Comparison of ENCODE assay signal across 11 cellular contexts in genomic region chr9:137213160-137214060, GRCh38. TPM values are rescaled to one million over a fixed set of nuclear protein-coding genes. Genes with fewer than 3 reads are reported as not detected.
DNase-seq lines count a peak whose midpoint lies in the region; ATAC-seq, FAIRE-seq and TF ChIP-seq lines count a peak whose summit lies in the region.
"Had no signal": no experiment of that assay in that cellular context is flagged by ENCODE, and none has a peak within 500 bp of the region (broad histone marks: within the 10 kb centered on the region; RNA-seq: fewer than 3 reads in every experiment).

No MANE protein-coding gene starts in this region.

- H3K4me1 ChIP-seq in A549 (peaks cover 16% of the 10 kb centered on the region), transverse colon (peaks cover 0 to 19% (median 16%) of the 10 kb centered on the region in 4 donors)

- CTCF ChIA-PET in A549 (lab: Yijun Ruan, JAX) = interaction anchor here (1.0 to 9.9 kb wide), 10 partner anchors 11 to 95 kb away, joined by 3 to 71 read pairs (median 4); partner anchors contain the start of genes CYSRT1, RNF224, SSNA1 and TUBB4B

- no peaks in the 10 kb centered on the region for H3K9me3 Mint-ChIP-seq in chondrocyte (ENCODE audit: low read depth)

- no peak overlapping the region for H3K4me3 Mint-ChIP-seq in chondrocyte (ENCODE audit: unreplicated experiment)

- no peaks in the 10 kb centered on the region for H3K27me3 Mint-ChIP-seq in chondrocyte (ENCODE audit: low read depth)

- WGBS in A549 (ENCODE audit: missing lambda C conversion rate) = 91% methylated on average over 39 of the region's 49 CpGs
- 88% methylated on average over 49 of the region's 49 CpGs; no CpG with 5 or more reads in 1 of the 2 donors for WGBS in transverse colon (ENCODE audit: low coverage in 1 of 2), 2 donors

- DNase-seq in A549 (ENCODE audit: low read depth in 1 of 2, low spot score in 1 of 2) (no peak), HL-60 (ENCODE audit: low read depth in 1 of 2, low spot score in 1 of 2) (no peak), chondrocyte (ENCODE audit: low spot score) (no peak), NCI-H345 treated with DMSO at 0.1 percent for 48 hours (lab: John Stamatoyannopoulos, UW; ENCODE audit: unreplicated experiment) (no peak), transverse colon (no peak)
- no peak for DNase-seq in stimulated activated CD4-positive, alpha-beta T cell treated with anti-CD3 and anti-CD28 coated beads, Interleukin-12 subunit alpha, Interleukin-12 subunit beta, amount 100 ng/mL, for 4 hours
- DNase-seq: effector CD8-positive, alpha-beta T cell; heart left ventricle; KG1 had no signal

- no peak overlapping the region for H3K27ac ChIP-seq in A549
- H3K27ac ChIP-seq in HL-60 (replicated peaks) = no peak overlapping the region
- H3K27ac ChIP-seq in transverse colon = no peak overlapping the region
- H3K27ac ChIP-seq: heart left ventricle, prostate gland had no signal

- H3K4me2 ChIP-seq in A549 = no peak overlapping the region

- peak in 1 of 2 experiments; percentile 31; a peak in 1 of 5 replicates for TF ChIP-seq RAD21 in A549 (conservative IDR thresholded peaks at IDR 0.05 in 1 of 2, IDR thresholded peaks at IDR 0.05 in 1 of 2)

- H3K4me1 Mint-ChIP-seq in chondrocyte (ENCODE audit: low read depth) = peaks cover under 1% of the 10 kb centered on the region

- no peaks in the 10 kb centered on the region for H3K36me3 ChIP-seq in transverse colon
- H3K36me3 ChIP-seq: prostate gland had no signal

- H3K4me3 ChIP-seq in A549 (no peak overlapping the region), HL-60 (replicated peaks; ENCODE audit: insufficient read depth, low read length) (no peak overlapping the region), transverse colon (no peak overlapping the region)
- H3K4me3 ChIP-seq: heart left ventricle, prostate gland had no signal

- peak in 1 of 2 experiments; percentile 35; a peak in 3 of 6 replicates for ATAC-seq in A549
- ATAC-seq: heart left ventricle had no signal

- H3K27me3 ChIP-seq in HL-60 (ENCODE audit: insufficient read depth, poor library complexity, severe bottlenecking) (no peaks in the 10 kb centered on the region), transverse colon (no peaks in the 10 kb centered on the region)
- H3K27me3 ChIP-seq: heart left ventricle had no signal

- TF ChIP-seq CTCF in A549 (IDR thresholded peaks at IDR 0.05) = peak; percentile 11; the same call in 1 of the 3 replicates
- TF ChIP-seq CTCF in HL-60 (IDR thresholded peaks at IDR 0.05; ENCODE audit: insufficient read depth, low read length) = peak; percentile 8
- peak; percentile 48 for TF ChIP-seq CTCF in chondrocyte (IDR thresholded peaks at IDR 0.05)
- peak in 1 of 5 experiments; percentile 10 for TF ChIP-seq CTCF in transverse colon (IDR thresholded peaks at IDR 0.05)

- H3K36me3 Mint-ChIP-seq in chondrocyte (ENCODE audit: low read depth) = peaks cover 4% of the 10 kb centered on the region

- in situ Hi-C loops in transverse colon (cut with MboI; ENCODE audit: low pct_ligation_motif_present in 1 of 4, low pct_unique_long_range_greater_than_20kb in 1 of 4, low sequenced_read_pairs in 3 of 4) = loop anchor here in 1 of 4 donors (25.0 kb wide), 1 partner anchor 101 kb away; the partner anchor contains the start of gene DPP7

- TF ChIP-seq EP300 in A549 (IDR thresholded peaks at IDR 0.05) = no peak
- TF ChIP-seq EP300 in transverse colon (IDR thresholded peaks at IDR 0.05; ENCODE audit: low read depth) = no peak

- H3K9me3 ChIP-seq in A549 (no peaks in the 10 kb centered on the region), transverse colon (no peaks in the 10 kb centered on the region)
- H3K9me3 ChIP-seq: heart left ventricle, prostate gland had no signal

- intact Hi-C loops in transverse colon (cut with DNase I; ENCODE audit: low total_unique reads) = no loop called here

- POLR2A ChIA-PET in A549 (lab: Yijun Ruan, JAX) = interaction anchor here (1.1 to 1.4 kb wide), 2 partner anchors 13 to 27 kb away, joined by 4 to 6 read pairs; partner anchors contain the start of genes TPRN and TUBB4B

- no peak for TF ChIP-seq POLR2A in A549 (IDR thresholded peaks at IDR 0.05; ENCODE audit: low read length)
- no peak for TF ChIP-seq POLR2A in transverse colon (IDR thresholded peaks at IDR 0.05)

- no peak overlapping the region for H3K27ac Mint-ChIP-seq in chondrocyte (ENCODE audit: unreplicated experiment)

- no peak for FAIRE-seq in A549 (lab: Jason Lieb, UNC)

TF ChIP-seq in A549, 52 proteins besides CTCF, POLR2A, EP300 and RAD21 (continues in another document):
- TF ChIP-seq EHMT2 (IDR thresholded peaks at IDR 0.05; ENCODE audit: low read depth) (no peak), JUNB (IDR thresholded peaks at IDR 0.05) (no peak), USF2 (IDR thresholded peaks at IDR 0.05) (no peak), HEYL (CRISPR knock-in tag; IDR thresholded peaks at IDR 0.05) (no peak), ZC3H11A (IDR thresholded peaks at IDR 0.05) (no peak), HES2 (IDR thresholded peaks at IDR 0.05) (no peak), MAFK (IDR thresholded peaks at IDR 0.05; ENCODE audit: partially characterized antibody) (no peak), ATOH8 (CRISPR knock-in tag; IDR thresholded peaks at IDR 0.05; ENCODE audit: low read depth) (no peak), CHD4 (IDR thresholded peaks at IDR 0.05; ENCODE audit: borderline replicate concordance) (no peak), NR3C1 (IDR thresholded peaks at IDR 0.05) (no peak), ESRRA (IDR thresholded peaks at IDR 0.05; ENCODE audit: borderline replicate concordance, low read length) (no peak), HOXB13 (CRISPR knock-in tag; IDR thresholded peaks at IDR 0.05; ENCODE audit: low read depth) (no peak), BHLHE40 (IDR thresholded peaks at IDR 0.05; ENCODE audit: low read depth, low read length) (no peak), KDM1A (IDR thresholded peaks at IDR 0.05; ENCODE audit: low read depth) (no peak), HOXB5 (CRISPR knock-in tag; IDR thresholded peaks at IDR 0.05) (no peak)

RNA-seq across cellular contexts. Expression of gene NDOR1, which starts 7.9 kb away (rescaled TPM):
- polyA plus RNA-seq in A549 (2011; rRNA removed) = 5.6 and 6.4 TPM in 2 replicates
- polyA plus RNA-seq in A549 (2012; cell fraction: cytosol; rRNA removed) = 16.4 and 23.9 TPM in 2 replicates
- polyA plus RNA-seq in A549 (2012; cell fraction: nucleus; rRNA removed) = 99.7 and 138 TPM in 2 replicates
- polyA plus RNA-seq in A549 (2017; fragmentation: RNase III; extraction: RNeasy Plus Mini Kit Qiagen cat#74134 plus additional on column Dnase treatment) = 17.9 to 19.5 TPM (median 17.9 TPM) in 3 replicates
- polyA minus RNA-seq in A549 (2011; rRNA and poly(A)+ RNA removed) = 3.3 and 4.8 TPM in 2 replicates
- 10.8 to 17.7 TPM (median 13.2 TPM) in 3 replicates for total RNA-seq in chondrocyte
- 10 to 100 TPM; 14.3 to 47.5 (median 22.0) TPM for total RNA-seq in transverse colon

RNA-seq across cellular contexts. Expression of gene TMEM203, which starts 8.0 kb away (rescaled TPM):
- polyA plus RNA-seq in A549 (2011; rRNA removed) (47.3 and 51.8 TPM in 2 replicates), A549 (2017; fragmentation: RNase III; extraction: RNeasy Plus Mini Kit Qiagen cat#74134 plus additional on column Dnase treatment) (29.2 to 31.0 TPM (median 31.0 TPM) in 3 replicates)
- 39.8 and 50.2 TPM in 2 replicates for polyA plus RNA-seq in A549 (2012; cell fraction: cytosol; rRNA removed)
- polyA plus RNA-seq in A549 (2012; cell fraction: nucleus; rRNA removed) = 26.1 and 31.1 TPM in 2 replicates
- 21.3 and 25.7 TPM in 2 replicates for polyA minus RNA-seq in A549 (2011; rRNA and poly(A)+ RNA removed)
- total RNA-seq in chondrocyte (34.9 to 36.8 TPM (median 36.7 TPM) in 3 replicates), transverse colon (10 to 100 TPM; 18.9 to 42.1 (median 28.7) TPM)

RNA-seq across cellular contexts. Expression of gene RNF208, which starts 8.6 kb away (rescaled TPM):
- 0.06 and 0.29 TPM in 2 replicates for polyA plus RNA-seq in A549 (2011; rRNA removed)
- polyA plus RNA-seq in A549 (2012; cell fraction: cytosol; rRNA removed) = 0.95 and 1.5 TPM in 2 replicates
- polyA plus RNA-seq in A549 (2012; cell fraction: nucleus; rRNA removed) = 4.8 and 5.1 TPM in 2 replicates
- 1.0 to 1.7 TPM (median 1.7 TPM) in 3 replicates for polyA plus RNA-seq in A549 (2017; fragmentation: RNase III; extraction: RNeasy Plus Mini Kit Qiagen cat#74134 plus additional on column Dnase treatment)
- not detected in 2 replicates for polyA minus RNA-seq in A549 (2011; rRNA and poly(A)+ RNA removed)
- total RNA-seq in chondrocyte = 3.3 to 4.4 TPM (median 3.6 TPM) in 3 replicates
- total RNA-seq in transverse colon = 10 to 100 TPM in 1 of 4 donors, 1 to 10 TPM in 2, not detected in 1; 2.3 to 26.5 (median 7.5) TPM
- total RNA-seq: lung microvascular endothelial cell had no signal

RNA-seq across cellular contexts. Expression of gene CYSRT1, which starts 11.6 kb away (rescaled TPM):
- polyA plus RNA-seq in A549 (2011; rRNA removed) (0.30 and 0.32 TPM in 2 replicates), A549 (2017; fragmentation: RNase III; extraction: RNeasy Plus Mini Kit Qiagen cat#74134 plus additional on column Dnase treatment) (0.81 to 1.0 TPM (median 0.87 TPM) in 3 replicates)
- polyA plus RNA-seq in A549 (2012; cell fraction: cytosol; rRNA removed) = 0.89 and 1.6 TPM in 2 replicates
- polyA plus RNA-seq in A549 (2012; cell fraction: nucleus; rRNA removed) = 0.71 and 1.6 TPM in 2 replicates
- polyA minus RNA-seq in A549 (2011; rRNA and poly(A)+ RNA removed) = 0.37 and 0.54 TPM in 2 replicates
- total RNA-seq in chondrocyte (0.44 to 0.92 TPM (median 0.79 TPM) in 3 replicates), transverse colon (not detected)

RNA-seq across cellular contexts. Expression of gene TPRN, which starts 12.9 kb away (rescaled TPM):
- polyA plus RNA-seq in A549 (2011; rRNA removed) (2.1 and 2.4 TPM in 2 replicates), A549 (2017; fragmentation: RNase III; extraction: RNeasy Plus Mini Kit Qiagen cat#74134 plus additional on column Dnase treatment) (5.3 to 6.5 TPM (median 6.3 TPM) in 3 replicates)
- polyA plus RNA-seq in A549 (2012; cell fraction: cytosol; rRNA removed) = 4.1 and 5.3 TPM in 2 replicates
- polyA plus RNA-seq in A549 (2012; cell fraction: nucleus; rRNA removed) = 8.4 and 12.0 TPM in 2 replicates
- polyA minus RNA-seq in A549 (2011; rRNA and poly(A)+ RNA removed) = 1.7 and 3.1 TPM in 2 replicates
- total RNA-seq in chondrocyte (19.5 to 20.0 TPM (median 19.7 TPM) in 3 replicates), transverse colon (100 to 1,000 TPM in 2 of 4 donors, 10 to 100 TPM in 2; 76.2 to 228 (median 117) TPM)
